8 cellular contexts compared by ENCODE assay signal in genomic region chr11:43852057-43852636, GRCh38. TPM values are rescaled to one million over a fixed set of nuclear protein-coding genes. Genes with fewer than 3 reads are reported as not detected.
DNase-seq lines count a peak whose midpoint lies in the region; ATAC-seq and TF ChIP-seq lines count a peak whose summit lies in the region.

No MANE protein-coding gene starts in this region.

- ATAC-seq in psoas muscle (peak; percentile 78 to 92 (median 84)), HG03025 (IDR thresholded peaks at IDR 0.05; ENCODE audit: low FRiP score, unreplicated experiment) (no peak)

- peaks cover 0 to 25% of the 10 kb centered on the region in 2 donors for H3K36me3 ChIP-seq in psoas muscle (ENCODE audit: insufficient read depth in 1 of 2, low read depth in 1 of 2)

- TF ChIP-seq EP300 in Ishikawa (IDR thresholded peaks at IDR 0.05; ENCODE audit: borderline replicate concordance), result no peak

- TF ChIP-seq CTCF in GM20000 (IDR thresholded peaks at IDR 0.05; ENCODE audit: extremely low read depth, missing control alignments) (peak; percentile 48), psoas muscle (IDR thresholded peaks at IDR 0.05) (peak; percentile 88)

- 21 to 24% (median 21%) methylated on average over 4 of the region's 4 CpGs for WGBS in psoas muscle, 3 donors

- in situ Hi-C loops in SK-MEL-5 (cut with HindIII; ENCODE audit: low pct_unique_long_range_greater_than_20kb, low sequenced_read_pairs), result no loop called here

- TF ChIP-seq RAD21 in Ishikawa (IDR thresholded peaks at IDR 0.05; ENCODE audit: low read depth), result peak; percentile 80

- H3K4me1 ChIP-seq in psoas muscle, result no peaks in the 10 kb centered on the region

- H3K27me3 ChIP-seq in psoas muscle (ENCODE audit: insufficient read depth in 3 of 3, low read length in 2 of 3), result no peaks in the 10 kb centered on the region

- DNase-seq in DMS53 (lab: John Stamatoyannopoulos, UW) (peak; percentile 67), GM20000 (ENCODE audit: low spot score) (peak; percentile 56), SK-MEL-5 (ENCODE audit: low read depth, low spot score) (peak; percentile 86), head of caudate nucleus (peak in 39 of 42 donors; percentile 7 to 85 (median 67)), psoas muscle (peak in 1 of 2 donors; percentile 33)
- peak; percentile 66 for DNase-seq in activated naive CD4-positive, alpha-beta T cell treated with Interleukin-2 at 50 U/mL for 16 hours

- no peak overlapping the region for H3K4me3 ChIP-seq in psoas muscle

- no peak overlapping the region for H3K27ac ChIP-seq in psoas muscle

- H3K9me3 ChIP-seq in psoas muscle, result no peaks in the 10 kb centered on the region

- intact Hi-C loops in head of caudate nucleus (cut with DNase I), result no loop called here
- intact Hi-C loops in psoas muscle (cut with DNase I), result no loop called here

TF ChIP-seq in Ishikawa, 13 proteins besides CTCF, POLR2A, EP300 and RAD21:
- TF ChIP-seq TAF1 (IDR thresholded peaks at IDR 0.05; ENCODE audit: low read depth) (no peak), USF1 (IDR thresholded peaks at IDR 0.05) (no peak), MAX (IDR thresholded peaks at IDR 0.05) (no peak)

RNA-seq across cellular contexts. Expression of gene ALKBH3, which starts 28.5 kb away (rescaled TPM):
- total RNA-seq in SK-MEL-5 (2014; rRNA removed; shearing (Covaris generic)), result 58.0 and 65.6 TPM in 2 replicates
- polyA plus RNA-seq in SK-MEL-5 (2015; cell fraction: cytosol; rRNA removed), result 35.4 and 38.9 TPM in 2 replicates
- 27.0 and 28.2 TPM in 2 replicates for polyA plus RNA-seq in SK-MEL-5 (2015; cell fraction: nucleus; rRNA removed)
- total RNA-seq in psoas muscle, result 10 to 100 TPM; 27.4 to 43.1 (median 37.9) TPM
- 10 to 100 TPM; 28.3 to 47.1 (median 28.8) TPM for polyA plus RNA-seq in psoas muscle
